ENCODE assay signal across 11 cellular contexts in the genomic region with DNA sequence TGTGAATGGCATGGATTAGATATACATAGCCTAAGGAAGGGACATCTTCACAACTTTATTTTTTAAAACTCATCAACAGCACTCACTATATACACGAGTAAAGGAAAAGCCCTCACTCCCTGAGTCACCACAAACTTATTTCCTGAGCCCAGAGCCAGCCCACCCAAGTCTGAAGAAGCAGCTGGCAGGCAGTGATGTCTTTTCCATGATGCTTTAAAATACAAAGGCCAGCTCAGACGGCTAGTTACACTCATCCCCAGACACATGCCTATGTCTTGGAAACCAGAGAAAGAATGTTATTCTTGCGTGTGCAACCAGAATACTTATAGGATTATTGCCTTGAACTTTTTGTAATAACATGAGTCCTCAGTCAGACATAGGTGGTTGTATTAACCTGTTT.
DNase-seq lines count a peak whose midpoint lies in the region; ATAC-seq and TF ChIP-seq lines count a peak whose summit lies in the region.
"Had no signal": no experiment of that assay in that cellular context is flagged by ENCODE, and none has a peak within 500 bp of the region (broad histone marks: within the 10 kb centered on the region; RNA-seq: fewer than 3 reads in every experiment).

No MANE protein-coding gene starts in this region.

- ATAC-seq in HG03196 (IDR thresholded peaks at IDR 0.05; ENCODE audit: unreplicated experiment) (no peak), GM18517 (IDR thresholded peaks at IDR 0.05; ENCODE audit: unreplicated experiment) (no peak)

- peak; percentile 74 for DNase-seq in GM03348 (ENCODE audit: low spot score)
- peak; percentile 28 for DNase-seq in RWPE1 (ENCODE audit: low spot score)
- peak; percentile 96 for DNase-seq in fibroblast of mammary gland (ENCODE audit: low read depth)
- DNase-seq in posterior vena cava (ENCODE audit: low spot score) = peak; percentile 57
- DNase-seq in NCI-H1092 treated with DMSO at 0.1 percent for 48 hours (lab: John Stamatoyannopoulos, UW) = no peak
- no peak for DNase-seq in activated CD8-positive, alpha-beta memory T cell treated with anti-CD3 and anti-CD28 coated beads, Interleukin-2, amount 50 U/mL, for 48 hours
- DNase-seq: activated naive CD4-positive, alpha-beta T cell had no signal

- H3K4me3 ChIP-seq in fibroblast of mammary gland (ENCODE audit: control insufficient read depth, low read depth, low read length) = no peak overlapping the region

- POLR2A ChIA-PET in RWPE1 (lab: Yijun Ruan, JAX; ENCODE audit: low non-redundant PET) = no interaction called here

- CTCF ChIA-PET in RWPE1 (lab: Yijun Ruan, JAX) = no interaction called here

- H3K27ac ChIP-seq in RWPE1 = no peak overlapping the region
- H3K27ac ChIP-seq: epithelial cell of prostate, VCaP had no signal

- no peak for TF ChIP-seq CTCF in RWPE1 (conservative IDR thresholded peaks at IDR 0.05; ENCODE audit: low read depth)
- TF ChIP-seq CTCF in fibroblast of mammary gland (conservative IDR thresholded peaks at IDR 0.05; ENCODE audit: control insufficient read depth, insufficient read depth, low read depth, low read length) = no peak

- intact Hi-C loops in posterior vena cava (cut with DNase I) = no loop called here

Comparison
In these comparisons a context has a peak if more than half of its experiments do, and no peak if none do; other contexts are left out.
1. DNase-seq: peak in GM03348 (single experiment), RWPE1 (single experiment), fibroblast of mammary gland (single experiment) and posterior vena cava (single experiment); none in NCI-H1092 treated with DMSO at 0.1 percent for 48 hours (single experiment) and activated CD8-positive, alpha-beta memory T cell treated with anti-CD3 and anti-CD28 coated beads, Interleukin-2, amount 50 U/mL, for 48 hours (single experiment).